Comparison of ENCODE assay signal across 29 cellular contexts in genomic region chr2:178502751-178503150, GRCh38.
"Had no signal": no experiment of that assay in that cellular context is flagged by ENCODE, and none has a peak within 500 bp of the region (broad histone marks: within the 10 kb centered on the region; RNA-seq: fewer than 3 reads in every experiment).

No MANE protein-coding gene starts in this region.

- H3K9me3 ChIP-seq: ovary, psoas muscle, spleen, suprapubic skin, testis, tibial artery, transverse colon, upper lobe of right lung, uterus had no signal

- H3K27ac ChIP-seq: neural progenitor cell, ovary, parathyroid adenoma, psoas muscle, skin epidermis, spleen, suprapubic skin, testis, tibial artery, transverse colon, upper lobe of right lung, uterus had no signal

- H3K9ac ChIP-seq: neural progenitor cell, parathyroid adenoma had no signal

- H3K4me3 ChIP-seq: neural progenitor cell, ovary, psoas muscle, skin epidermis, smooth muscle cell, spleen, suprapubic skin, testis, tibial artery, transverse colon, upper lobe of right lung, uterus had no signal

- H3K27me3 ChIP-seq: neural progenitor cell, ovary, spleen, suprapubic skin, testis, tibial artery, transverse colon, upper lobe of right lung, uterus had no signal

- H3K4me2 ChIP-seq: neural progenitor cell, smooth muscle cell had no signal

- H3K4me1 ChIP-seq: parathyroid adenoma, psoas muscle, spleen, suprapubic skin, testis, tibial artery, uterus had no signal

- ATAC-seq: naive thymus-derived CD4-positive, alpha-beta T cell; natural killer cell; psoas muscle; right cardiac atrium; sciatic nerve; stimulated activated memory B cell treated with anti-CD40 and anti-IgM and Interleukin-4, amounts not matched to agents 10 μg/mL and 1 μg/mL and 100 μg/mL, for 72 hours; stimulated activated naive CD8-positive, alpha-beta T cell treated with anti-CD3 and anti-CD28 coated beads, Interleukin-15, amount 100 ng/mL, for 72 hours; stimulated activated naive CD8-positive, alpha-beta T cell treated with anti-CD3 and anti-CD28 coated beads, Interleukin-15, Interleukin-2, amounts not matched to agents 100 U/mL and 50 U/mL, for 24 hours; upper lobe of right lung had no signal

- H2AFZ ChIP-seq: neural progenitor cell, parathyroid adenoma had no signal

- DNase-seq: naive thymus-derived CD4-positive, alpha-beta T cell; natural killer cell; occipital lobe; ovary; posterior cingulate gyrus; psoas muscle; right cardiac atrium; spleen; stimulated activated CD4-positive, alpha-beta T cell treated with anti-CD3 and anti-CD28 coated beads, Interleukin-12 subunit alpha, Interleukin-12 subunit beta, amount 100 ng/mL, for 4 hours; stimulated activated CD4-positive, alpha-beta T cell treated with anti-CD3 and anti-CD28 coated beads, Interleukin-1b, Interleukin-23, amount 100 ng/mL, for 48 hours; stimulated activated CD4-positive, alpha-beta T cell treated with anti-CD3 and anti-CD28 coated beads, Interleukin-4, amount 100 ng/mL, for 1 hour; stimulated activated CD4-positive, alpha-beta T cell treated with anti-CD3 and anti-CD28 coated beads, Interleukin-4, amount 100 ng/mL, for 4 hours; stimulated activated CD8-positive, alpha-beta memory T cell treated with anti-CD3 and anti-CD28 coated beads, Interleukin-4, amount 100 ng/mL, for 48 hours; stimulated activated naive CD4-positive, alpha-beta T cell; stimulated activated naive CD8-positive, alpha-beta T cell treated with anti-CD3 and anti-CD28 coated beads, Interleukin-15, amount 100 ng/mL, for 72 hours; stimulated activated naive CD8-positive, alpha-beta T cell treated with anti-CD3 and anti-CD28 coated beads, Interleukin-15, Interleukin-2, amounts not matched to agents 100 U/mL and 50 U/mL, for 24 hours; substantia nigra; testis; tibial artery; transverse colon; upper lobe of right lung; uterus had no signal

- H3K36me3 ChIP-seq: ovary, uterus had no signal
